In genomic region chr2:138175066-138175465, GRCh38 we compare ENCODE assay signal across 1 cellular context.
TF ChIP-seq lines count a peak whose summit lies in the region.

No MANE protein-coding gene starts in this region.

TF ChIP-seq in H1, 55 proteins besides CTCF, POLR2A, EP300 and RAD21 (continued from another document):
- no peak for TF ChIP-seq JUND (IDR thresholded peaks at IDR 0.05; ENCODE audit: low read length)
- TF ChIP-seq CBX8 (IDR thresholded peaks at IDR 0.05; ENCODE audit: borderline replicate concordance, low read depth, low read length) = no peak
- no peak for TF ChIP-seq POLR2AphosphoS5 (IDR thresholded peaks at IDR 0.05; ENCODE audit: low read depth, low read length)
- no peak for TF ChIP-seq E2F6 (IDR thresholded peaks at IDR 0.05)
- no peak for TF ChIP-seq CTBP2 (IDR thresholded peaks at IDR 0.05; ENCODE audit: borderline replicate concordance, insufficient read depth, insufficient read length, low read length)
- TF ChIP-seq MAFK (IDR thresholded peaks at IDR 0.05; ENCODE audit: low read depth, low read length) = no peak
- TF ChIP-seq YY1 (IDR thresholded peaks at IDR 0.05; ENCODE audit: low read depth, low read length) = no peak
- no peak for TF ChIP-seq EGR1 (IDR thresholded peaks at IDR 0.05; ENCODE audit: borderline replicate concordance, low read depth, low read length)
- TF ChIP-seq CHD7 (IDR thresholded peaks at IDR 0.05; ENCODE audit: insufficient replicate concordance, low read length) = no peak
